In genomic region chr10:101224910-101225823, GRCh38 we compare ENCODE assay signal across 11 cellular contexts. TPM values are rescaled to one million over a fixed set of nuclear protein-coding genes. Genes with fewer than 3 reads are reported as not detected.
A peak's percentile ranks its signal among the peaks of the same experiment; 100 is the strongest.
DNase-seq lines count a peak whose midpoint lies in the region; ATAC-seq, FAIRE-seq and TF ChIP-seq lines count a peak whose summit lies in the region.
"Had no signal": no experiment of that assay in that cellular context is flagged by ENCODE, and none has a peak within 500 bp of the region (broad histone marks: within the 10 kb centered on the region; RNA-seq: fewer than 3 reads in every experiment).

No MANE protein-coding gene starts in this region.

- H3K4me3 ChIP-seq in osteoblast (ENCODE audit: insufficient read depth, low read length): no peak overlapping the region

- peak overlapping the region; percentile 13 for H3K4me2 ChIP-seq in osteoblast (ENCODE audit: insufficient read depth, low read length)

- peaks cover 97% of the 10 kb centered on the region for H3K27me3 ChIP-seq in osteoblast (ENCODE audit: insufficient read depth, low read length)

- peak; percentile 38 for DNase-seq in D341Med (ENCODE audit: low spot score)
- DNase-seq in HTR-8/SVneo (ENCODE audit: insufficient read length, low spot score): peak; percentile 61
- no peak for DNase-seq in central memory CD8-positive, alpha-beta T cell (ENCODE audit: low spot score in 2 of 2)
- DNase-seq in osteoblast (ENCODE audit: insufficient read length, low spot score, missing footprints): peak; percentile 87
- DNase-seq in left lobe of liver (ENCODE audit: low spot score): no peak
- no peak for DNase-seq in NCI-H774 (lab: John Stamatoyannopoulos, UW)
- DNase-seq: NCI-H510A treated with DMSO at 0.1 percent for 48 hours had no signal

- no peaks in the 10 kb centered on the region for H3K36me3 ChIP-seq in osteoblast (ENCODE audit: insufficient read depth, low read length)
- H3K36me3 ChIP-seq: tibial nerve had no signal

- no peak overlapping the region for H2AFZ ChIP-seq in osteoblast (ENCODE audit: low read length)

- no peaks in the 10 kb centered on the region for H3K9me3 ChIP-seq in osteoblast (ENCODE audit: low read depth, low read length)
- H3K9me3 ChIP-seq: tibial nerve had no signal

- no peaks in the 10 kb centered on the region for H3K79me2 ChIP-seq in osteoblast (ENCODE audit: insufficient read depth, low read length)

- H3K9me3 Mint-ChIP-seq in central memory CD8-positive, alpha-beta T cell: no peaks in the 10 kb centered on the region

- no peak for TF ChIP-seq CTCF in osteoblast (IDR thresholded peaks at IDR 0.05; ENCODE audit: extremely low read depth, low read depth, low read length)

- no peak overlapping the region for H3K27ac Mint-ChIP-seq in central memory CD8-positive, alpha-beta T cell (ENCODE audit: low read depth)

- peaks cover 97% of the 10 kb centered on the region for H3K27me3 Mint-ChIP-seq in central memory CD8-positive, alpha-beta T cell

- ATAC-seq in central memory CD8-positive, alpha-beta T cell (replicated peaks; ENCODE audit: extremely low read depth, poor library complexity, severe bottlenecking): no peak
- no peak for ATAC-seq in HG03565 (IDR thresholded peaks at IDR 0.05; ENCODE audit: unreplicated experiment)
- ATAC-seq in left lobe of liver: no peak
- no peak for ATAC-seq in GM19324 (IDR thresholded peaks at IDR 0.05; ENCODE audit: low FRiP score, unreplicated experiment)

- no peaks in the 10 kb centered on the region for H3K4me1 ChIP-seq in osteoblast (ENCODE audit: insufficient read depth, low read length)

- peaks cover 47% of the 10 kb centered on the region for H3K4me1 Mint-ChIP-seq in central memory CD8-positive, alpha-beta T cell

- peaks cover 6% of the 10 kb centered on the region for H4K20me1 ChIP-seq in osteoblast (ENCODE audit: insufficient read depth, low read length)

- H3K27ac ChIP-seq in osteoblast (ENCODE audit: low read depth, low read length): no peak overlapping the region
- H3K27ac ChIP-seq: tibial nerve, VCaP had no signal

- FAIRE-seq in HTR-8/SVneo (lab: Jason Lieb, UNC): no peak

- H3K36me3 Mint-ChIP-seq in central memory CD8-positive, alpha-beta T cell (ENCODE audit: insufficient read depth): peaks cover 5% of the 10 kb centered on the region

- peak overlapping the region; percentile 76 for H3K4me3 Mint-ChIP-seq in central memory CD8-positive, alpha-beta T cell

RNA-seq across cellular contexts. Expression of gene LBX1, which starts 4.1 kb away (rescaled TPM):
- total RNA-seq in osteoblast: not detected in 2 replicates
- not detected for total RNA-seq in left lobe of liver

Comparison
In these comparisons a context has a peak if more than half of its experiments do, and no peak if none do; other contexts are left out.
1. DNase-seq: peak in D341Med (single experiment), HTR-8/SVneo (single experiment) and osteoblast (single experiment); none in central memory CD8-positive, alpha-beta T cell (0 of 2), left lobe of liver (single experiment) and NCI-H774 (single experiment).